Comparison of ENCODE assay signal across 8 cellular contexts in the genomic region with DNA sequence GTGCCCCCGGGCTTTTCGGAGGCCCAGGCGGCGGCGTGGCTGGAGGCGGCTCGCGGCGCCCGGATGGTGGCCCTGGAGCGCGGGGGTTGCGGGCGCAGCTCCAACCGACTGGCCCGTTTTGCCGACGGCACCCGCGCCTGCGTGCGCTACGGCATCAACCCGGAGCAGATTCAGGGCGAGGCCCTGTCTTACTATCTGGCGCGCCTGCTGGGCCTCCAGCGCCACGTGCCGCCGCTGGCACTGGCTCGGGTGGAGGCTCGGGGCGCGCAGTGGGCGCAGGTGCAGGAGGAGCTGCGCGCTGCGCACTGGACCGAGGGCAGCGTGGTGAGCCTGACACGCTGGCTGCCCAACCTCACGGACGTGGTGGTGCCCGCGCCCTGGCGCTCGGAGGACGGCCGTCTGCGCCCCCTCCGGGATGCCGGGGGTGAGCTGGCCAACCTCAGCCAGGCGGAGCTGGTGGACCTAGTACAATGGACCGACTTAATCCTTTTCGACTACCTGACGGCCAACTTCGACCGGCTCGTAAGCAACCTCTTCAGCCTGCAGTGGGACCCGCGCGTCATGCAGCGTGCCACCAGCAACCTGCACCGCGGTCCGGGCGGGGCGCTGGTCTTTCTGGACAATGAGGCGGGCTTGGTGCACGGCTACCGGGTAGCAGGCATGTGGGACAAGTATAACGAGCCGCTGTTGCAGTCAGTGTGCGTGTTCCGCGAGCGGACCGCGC. TPM values are rescaled to one million over a fixed set of nuclear protein-coding genes. Genes with fewer than 3 reads are reported as not detected.
DNase-seq lines count a peak whose midpoint lies in the region; ATAC-seq and TF ChIP-seq lines count a peak whose summit lies in the region.

No MANE protein-coding gene starts in this region.

- H3K4me2 ChIP-seq in neural cell (ENCODE audit: low read length), result peak overlapping the region; percentile 45

- CTCF ChIA-PET in activated B cell treated with CpG ODN at 0.5 μM for 24 hours (lab: Charles Lee), result interaction anchor here (1.0 to 3.7 kb wide), 2 partner anchors 203 to 647 kb away, joined by 5 to 20 read pairs; no protein-coding TSS in a partner anchor

- no peak for TF ChIP-seq RAD21 in neural cell (conservative IDR thresholded peaks at IDR 0.05)

- H3K27ac ChIP-seq in HUES6 (ENCODE audit: low read depth, low read length) (no peak overlapping the region), neural cell (ENCODE audit: low read length) (peak overlapping the region; percentile 99)

- H3K36me3 ChIP-seq in ES-I3 (ENCODE audit: insufficient read depth, low read length) (no peaks in the 10 kb centered on the region), HUES6 (ENCODE audit: control insufficient read depth, insufficient read depth, low read length) (no peaks in the 10 kb centered on the region), neural cell (ENCODE audit: insufficient read depth, low read length) (no peaks in the 10 kb centered on the region)

- TF ChIP-seq CTCF in activated B cell treated with CpG ODN at 0.5 μM for 24 hours (IDR thresholded peaks at IDR 0.05) (no peak), fibroblast of mammary gland (conservative IDR thresholded peaks at IDR 0.05; ENCODE audit: control insufficient read depth, insufficient read depth, low read depth, low read length) (no peak), neural cell (IDR thresholded peaks at IDR 0.05; ENCODE audit: poor library complexity, severe bottlenecking) (no peak)

- H2AFZ ChIP-seq in neural cell (ENCODE audit: low read depth, low read length), result no peak overlapping the region

- H3K27me3 ChIP-seq in HUES6 (ENCODE audit: control insufficient read depth, insufficient read depth, low read length) (peaks cover 38% of the 10 kb centered on the region), neural cell (ENCODE audit: insufficient read depth, low read depth, low read length) (no peaks in the 10 kb centered on the region)

- H3K9me3 ChIP-seq in ES-I3 (ENCODE audit: control insufficient read depth, insufficient read depth, low read length), result no peaks in the 10 kb centered on the region
- H3K9me3 ChIP-seq in HUES6 (ENCODE audit: control insufficient read depth, insufficient read depth, low read depth, low read length), result no peaks in the 10 kb centered on the region
- no peaks in the 10 kb centered on the region for H3K9me3 ChIP-seq in neural cell (ENCODE audit: low read length)

- H3K9me2 ChIP-seq in neural cell (ENCODE audit: insufficient read depth, low read length), result no peaks in the 10 kb centered on the region

- peaks cover 34% of the 10 kb centered on the region for H3K79me2 ChIP-seq in neural cell (replicated peaks; ENCODE audit: insufficient read depth, low read length)

- no peak for TF ChIP-seq EP300 in neural cell (conservative IDR thresholded peaks at IDR 0.05; ENCODE audit: poor library complexity, severe bottlenecking)

- POLR2A ChIA-PET in activated B cell treated with CpG ODN at 0.5 μM for 24 hours (lab: Charles Lee), result no interaction called here

- H3K36me3 Mint-ChIP-seq in activated B cell treated with CpG ODN at 0.5 μM for 24 hours (ENCODE audit: low read depth), result no peaks in the 10 kb centered on the region

- peaks cover 47% of the 10 kb centered on the region for H3K27me3 Mint-ChIP-seq in activated B cell treated with CpG ODN at 0.5 μM for 24 hours

- H3K9ac ChIP-seq in ES-I3 (ENCODE audit: low read depth, low read length) (peak overlapping the region; percentile 69), HUES6 (ENCODE audit: low read length) (peak overlapping the region; percentile 79), neural cell (ENCODE audit: low read length) (peak overlapping the region; percentile 99)

- peaks cover 12% of the 10 kb centered on the region for H3K4me1 Mint-ChIP-seq in activated B cell treated with CpG ODN at 0.5 μM for 24 hours

- intact Hi-C loops in activated B cell treated with CpG ODN at 0.5 μM for 24 hours (cut with micrococcal nuclease), result loop anchor here (5.0 kb wide), 2 partner anchors 533 to 1128 kb away; no protein-coding TSS in a partner anchor

- DNase-seq in activated B cell treated with CpG ODN at 0.5 μM for 24 hours, result peak; percentile 21
- DNase-seq in fibroblast of mammary gland (ENCODE audit: low read depth), result peak; percentile 37
- no peak for DNase-seq in SKM-1 (lab: John Stamatoyannopoulos, UW; ENCODE audit: unreplicated experiment)
- no peak for DNase-seq in NOMO-1 (lab: John Stamatoyannopoulos, UW; ENCODE audit: unreplicated experiment in 2 of 2)

- H3K9me3 Mint-ChIP-seq in activated B cell treated with CpG ODN at 0.5 μM for 24 hours, result no peaks in the 10 kb centered on the region

- no peak overlapping the region for H3K27ac Mint-ChIP-seq in activated B cell treated with CpG ODN at 0.5 μM for 24 hours

- H4K20me1 ChIP-seq in neural cell (ENCODE audit: insufficient read depth), result no peaks in the 10 kb centered on the region

- peaks cover 5% of the 10 kb centered on the region for H3F3A ChIP-seq in neural cell (ENCODE audit: insufficient read depth, low read length, poor library complexity, severe bottlenecking)

- H3K4me1 ChIP-seq in ES-I3 (ENCODE audit: insufficient read depth, low read length), result peaks cover 28% of the 10 kb centered on the region
- H3K4me1 ChIP-seq in HUES6 (ENCODE audit: control insufficient read depth, insufficient read depth, low read length), result peaks cover 18% of the 10 kb centered on the region

- H3K4me3 Mint-ChIP-seq in activated B cell treated with CpG ODN at 0.5 μM for 24 hours, result peak overlapping the region; percentile 70

- peak overlapping the region; percentile 69 for H3K4me3 ChIP-seq in HUES6 (ENCODE audit: low read depth, low read length)
- H3K4me3 ChIP-seq in fibroblast of mammary gland (ENCODE audit: control insufficient read depth, low read depth, low read length), result peak overlapping the region; percentile 64
- H3K4me3 ChIP-seq in neural cell (ENCODE audit: low read length), result peak overlapping the region; percentile 95

- peak; percentile 37 for ATAC-seq in GM21390 (IDR thresholded peaks at IDR 0.05; ENCODE audit: unreplicated experiment)
- ATAC-seq in activated B cell treated with CpG ODN at 0.5 μM for 24 hours (ENCODE audit: low read depth), result peak; percentile 12

TF ChIP-seq in neural cell, 6 proteins besides CTCF, POLR2A, EP300 and RAD21:
- peak; percentile 12 for TF ChIP-seq REST (IDR thresholded peaks at IDR 0.05; ENCODE audit: borderline replicate concordance)
- TF ChIP-seq MXI1 (conservative IDR thresholded peaks at IDR 0.05; ENCODE audit: poor library complexity, severe bottlenecking), result peak; percentile 83
- TF ChIP-seq EZH2 (IDR thresholded peaks at IDR 0.05; ENCODE audit: borderline replicate concordance, insufficient read depth, low read length, poor library complexity, severe bottlenecking), result no peak
- TF ChIP-seq SMC3 (conservative IDR thresholded peaks at IDR 0.05; ENCODE audit: poor library complexity), result no peak
- peak; percentile 27 for TF ChIP-seq POLR2AphosphoS5 (IDR thresholded peaks at IDR 0.05)
- TF ChIP-seq TAF1 (IDR thresholded peaks at IDR 0.05; ENCODE audit: low read depth), result peak; percentile 26

RNA-seq across cellular contexts. Expression of gene FJX1, which starts 0.9 kb away (rescaled TPM):
- total RNA-seq in activated B cell treated with CpG ODN at 0.5 μM for 24 hours, result 0.49 and 0.73 TPM in 2 replicates
- polyA plus RNA-seq in neural cell, result 56.3 and 60.5 TPM in 2 replicates
- polyA minus RNA-seq in neural cell, result 76.6 and 96.9 TPM in 2 replicates

RNA-seq across cellular contexts. Expression of gene TRIM44, which starts 43.4 kb away (rescaled TPM):
- 66.7 and 67.0 TPM in 2 replicates for total RNA-seq in activated B cell treated with CpG ODN at 0.5 μM for 24 hours
- 14.9 and 17.1 TPM in 2 replicates for polyA plus RNA-seq in neural cell
- 21.4 and 26.7 TPM in 2 replicates for polyA minus RNA-seq in neural cell

Comparison
In these comparisons a context has a peak if more than half of its experiments do, and no peak if none do; other contexts are left out.
1. DNase-seq: peak in activated B cell treated with CpG ODN at 0.5 μM for 24 hours (single experiment) and fibroblast of mammary gland (single experiment); none in SKM-1 (single experiment) and NOMO-1 (0 of 2).
2. Peak in every context shown above with its lines, with median percentiles within 50 percentile points of each other: H3K9ac ChIP-seq and H3K4me3 ChIP-seq.